20 cellular contexts compared by ENCODE assay signal in genomic region chr2:231454361-231454791, GRCh38. TPM values are rescaled to one million over a fixed set of nuclear protein-coding genes. Genes with fewer than 3 reads are reported as not detected.
A peak's percentile ranks its signal among the peaks of the same experiment; 100 is the strongest.
DNase-seq lines count a peak whose midpoint lies in the region; TF ChIP-seq lines count a peak whose summit lies in the region.
"Had no signal": no experiment of that assay in that cellular context is flagged by ENCODE, and none has a peak within 500 bp of the region (broad histone marks: within the 10 kb centered on the region; RNA-seq: fewer than 3 reads in every experiment).

No MANE protein-coding gene starts in this region.

- peak overlapping the region; percentile 83 for H3K27ac Mint-ChIP-seq in activated T-cell treated with anti-CD3 and anti-CD28 coated beads, Interleukin-2, amount 50 U/mL, for 24 hours
- peak overlapping the region; percentile 61 for H3K27ac Mint-ChIP-seq in endodermal cell
- peak overlapping the region; percentile 33 for H3K27ac Mint-ChIP-seq in progenitor cell of endocrine pancreas
- H3K27ac Mint-ChIP-seq: T-helper 1 cell treated with Interleukin-12 subunit alpha and Interleukin-12 subunit beta and Interleukin-4 antibody, amounts not matched to agents 30 μg/mL and 1 μg/mL, for 36 hours had no signal

- peaks cover 82% of the 10 kb centered on the region for H3K36me3 Mint-ChIP-seq in activated T-cell treated with anti-CD3 and anti-CD28 coated beads, Interleukin-2, amount 50 U/mL, for 24 hours (ENCODE audit: low read depth)
- H3K36me3 Mint-ChIP-seq in endodermal cell (ENCODE audit: low read depth) (peaks cover 62% of the 10 kb centered on the region), progenitor cell of endocrine pancreas (ENCODE audit: insufficient read depth) (peaks cover 38% of the 10 kb centered on the region)

- H3K9me3 ChIP-seq in endodermal cell (ENCODE audit: control insufficient read depth, low read length): no peaks in the 10 kb centered on the region
- H3K9me3 ChIP-seq: heart right ventricle, thyroid gland had no signal

- H4K20me1 ChIP-seq in KMS-11 (ENCODE audit: insufficient read depth): peaks cover 43% of the 10 kb centered on the region

- no peak overlapping the region for H3K9ac ChIP-seq in KMS-11
- H3K9ac ChIP-seq in endodermal cell (ENCODE audit: extremely low read depth, low read length, poor library complexity, severe bottlenecking): no peak overlapping the region

- no peaks in the 10 kb centered on the region for H3K27me3 Mint-ChIP-seq in activated T-cell treated with anti-CD3 and anti-CD28 coated beads, Interleukin-2, amount 50 U/mL, for 24 hours
- H3K27me3 Mint-ChIP-seq in endodermal cell (ENCODE audit: insufficient read depth) (no peaks in the 10 kb centered on the region), progenitor cell of endocrine pancreas (no peaks in the 10 kb centered on the region)

- H3K4me3 ChIP-seq in KMS-11 (IDR thresholded peaks at IDR 0.05; ENCODE audit: insufficient read depth, low read depth, low read length): no peak overlapping the region
- H3K4me3 ChIP-seq in endodermal cell (ENCODE audit: low read length): no peak overlapping the region
- H3K4me3 ChIP-seq: heart right ventricle, lung, thyroid gland had no signal

- no peaks in the 10 kb centered on the region for H3K9me3 Mint-ChIP-seq in activated T-cell treated with anti-CD3 and anti-CD28 coated beads, Interleukin-2, amount 50 U/mL, for 24 hours
- H3K9me3 Mint-ChIP-seq in endodermal cell (no peaks in the 10 kb centered on the region), progenitor cell of endocrine pancreas (ENCODE audit: low read depth) (no peaks in the 10 kb centered on the region)
- H3K9me3 Mint-ChIP-seq: CD8-positive, alpha-beta memory T cell; nephron; T-helper 1 cell treated with Interleukin-12 subunit alpha and Interleukin-12 subunit beta and Interleukin-4 antibody, amounts not matched to agents 30 μg/mL and 1 μg/mL, for 36 hours had no signal

- H3K79me2 ChIP-seq in KMS-11 (ENCODE audit: insufficient read depth, low read depth): peaks cover 28% of the 10 kb centered on the region

- peaks cover 17% of the 10 kb centered on the region for H3K4me1 ChIP-seq in KMS-11 (ENCODE audit: low read depth, poor library complexity, severe bottlenecking)
- peaks cover 9% of the 10 kb centered on the region for H3K4me1 ChIP-seq in endodermal cell (ENCODE audit: control insufficient read depth, insufficient read depth, low read length)
- H3K4me1 ChIP-seq: thyroid gland had no signal

- peaks cover 50% of the 10 kb centered on the region; the same call in 1 of the 2 replicates for H3K36me3 ChIP-seq in KMS-11 (ENCODE audit: insufficient read depth)
- peaks cover 80% of the 10 kb centered on the region for H3K36me3 ChIP-seq in endodermal cell (ENCODE audit: control insufficient read depth, insufficient read depth, low read length)

- H3K4me2 ChIP-seq in KMS-11: no peak overlapping the region

- H2AFZ ChIP-seq in KMS-11 (ENCODE audit: low read depth): no peak overlapping the region

- H3K4me3 Mint-ChIP-seq in activated T-cell treated with anti-CD3 and anti-CD28 coated beads, Interleukin-2, amount 50 U/mL, for 24 hours: no peak overlapping the region
- H3K4me3 Mint-ChIP-seq in endodermal cell: no peak overlapping the region
- H3K4me3 Mint-ChIP-seq in progenitor cell of endocrine pancreas (ENCODE audit: low read depth): no peak overlapping the region
- H3K4me3 Mint-ChIP-seq: nephron; T-helper 1 cell treated with Interleukin-12 subunit alpha and Interleukin-12 subunit beta and Interleukin-4 antibody, amounts not matched to agents 30 μg/mL and 1 μg/mL, for 36 hours had no signal

- TF ChIP-seq CTCF in KMS-11 (conservative IDR thresholded peaks at IDR 0.05; ENCODE audit: low read depth, low read length) (no peak), endodermal cell (conservative IDR thresholded peaks at IDR 0.05) (no peak), progenitor cell of endocrine pancreas (IDR thresholded peaks at IDR 0.05; ENCODE audit: unreplicated experiment) (no peak)

- peaks cover 40% of the 10 kb centered on the region for H3K4me1 Mint-ChIP-seq in activated T-cell treated with anti-CD3 and anti-CD28 coated beads, Interleukin-2, amount 50 U/mL, for 24 hours (ENCODE audit: low read depth)
- H3K4me1 Mint-ChIP-seq in endodermal cell (peaks cover 26% of the 10 kb centered on the region), progenitor cell of endocrine pancreas (ENCODE audit: low read depth) (peaks cover 6% of the 10 kb centered on the region)
- H3K4me1 Mint-ChIP-seq: nephron had no signal

- H3K27me3 ChIP-seq in KMS-11 (ENCODE audit: insufficient read depth, low read depth) (no peaks in the 10 kb centered on the region), endodermal cell (ENCODE audit: control insufficient read depth, insufficient read depth, low read length, poor library complexity, severe bottlenecking) (no peaks in the 10 kb centered on the region)
- H3K27me3 ChIP-seq: heart right ventricle, thyroid gland had no signal

- H3K27ac ChIP-seq in KMS-11: peak overlapping the region; percentile 1; the same call in 1 of the 2 replicates
- peak overlapping the region; percentile 14 for H3K27ac ChIP-seq in endodermal cell (ENCODE audit: low read depth, low read length)
- H3K27ac ChIP-seq: heart right ventricle, thyroid gland had no signal

- 98 to 100% methylated on average over 2 to 4 of the region's 4 CpGs for WGBS in endodermal cell (ENCODE audit: insufficient coverage in 1 of 2, insufficient read length in 1 of 2), 2 experiments

- no peak for DNase-seq in activated T-cell treated with anti-CD3 and anti-CD28 coated beads, Interleukin-2, amount 50 U/mL, for 24 hours
- DNase-seq in activated T-cell treated with anti-CD3 and anti-CD28 coated beads, Interleukin-2, amount 50 U/mL, for 48 hours: no peak
- DNase-seq in endodermal cell: no peak
- DNase-seq in progenitor cell of endocrine pancreas (ENCODE audit: low spot score, unreplicated experiment): no peak
- DNase-seq in HuH-7 (ENCODE audit: low spot score): no peak
- no peak for DNase-seq in HCEC 1CT
- DNase-seq in NCI-H1694 (lab: John Stamatoyannopoulos, UW): no peak
- DNase-seq: ACHN; activated CD8-positive, alpha-beta memory T cell treated with anti-CD3 and anti-CD28 coated beads for 24 hours; CD8-positive, alpha-beta memory T cell; heart right ventricle; NCI-H1092 treated with DMSO at 0.1 percent for 48 hours; NCI-H2107; NCI-H69; thyroid gland; WERI-Rb-1 had no signal

RNA-seq across cellular contexts. Expression of gene NCL, which starts 9.9 kb away (rescaled TPM):
- 100 to 1,000 TPM; 774 to 785 TPM for total RNA-seq in endodermal cell
- polyA plus RNA-seq in endodermal cell (2013, experiment 1 of 2): 504 TPM
- polyA plus RNA-seq in endodermal cell (2013, experiment 2 of 2): 496 TPM
- total RNA-seq in progenitor cell of endocrine pancreas: 588 and 589 TPM in 2 replicates

RNA-seq across cellular contexts. Expression of gene B3GNT7, which starts 58.9 kb away (rescaled TPM):
- total RNA-seq in endodermal cell (10 to 100 TPM; 13.0 to 32.3 TPM), progenitor cell of endocrine pancreas (6.5 and 7.6 TPM in 2 replicates)
- 5.7 TPM for polyA plus RNA-seq in endodermal cell (2013, experiment 1 of 2)
- polyA plus RNA-seq in endodermal cell (2013, experiment 2 of 2): 3.7 TPM

Comparison
In these comparisons a context has a peak if more than half of its experiments do, and no peak if none do; other contexts are left out.
1. H3K27ac Mint-ChIP-seq: peak in every context shown above with its lines; median percentile 83 in activated T-cell treated with anti-CD3 and anti-CD28 coated beads, Interleukin-2, amount 50 U/mL, for 24 hours; 61 in endodermal cell; 33 in progenitor cell of endocrine pancreas.